14 cellular contexts compared by ENCODE assay signal in genomic region chr3:42101481-42101880, GRCh38. TPM values are rescaled to one million over a fixed set of nuclear protein-coding genes. Genes with fewer than 3 reads are reported as not detected.
DNase-seq lines count a peak whose midpoint lies in the region; ATAC-seq, FAIRE-seq and TF ChIP-seq lines count a peak whose summit lies in the region.
"Had no signal": no experiment of that assay in that cellular context is flagged by ENCODE, and none has a peak within 500 bp of the region (broad histone marks: within the 10 kb centered on the region; RNA-seq: fewer than 3 reads in every experiment).

No MANE protein-coding gene starts in this region.

- WGBS in H9 (ENCODE audit: extremely low coverage, insufficient read length, low lambda C conversion rate), result no CpG with 5 or more reads among the region's 1 CpG

- no peak overlapping the region for H3K14ac ChIP-seq in H9 (ENCODE audit: insufficient read depth, low read length)

- ATAC-seq in left lobe of liver, result peak; percentile 5
- ATAC-seq: naive thymus-derived CD8-positive, alpha-beta T cell; SK-N-SH treated with all-trans-retinoic acid at 6 μM for 48 hours had no signal

- H3K23ac ChIP-seq in H9 (ENCODE audit: insufficient read length, low read depth, low read length), result no peak overlapping the region

- no peak for TF ChIP-seq POLR2A in GM12892 (IDR thresholded peaks at IDR 0.05; ENCODE audit: low read depth, low read length)

- H3K23me2 ChIP-seq in H9 (ENCODE audit: insufficient read length, low read depth, low read length, poor library complexity, severe bottlenecking), result no peaks in the 10 kb centered on the region

- peaks cover 18 to 29% (median 25%) of the 10 kb centered on the region in 3 experiments for H3K36me3 Mint-ChIP-seq in H9 (ENCODE audit: insufficient read depth in 1 of 3, low read depth in 3 of 3)

- no peak overlapping the region for H2BK20ac ChIP-seq in H9 (ENCODE audit: low read depth, low read length, poor library complexity, severe bottlenecking)

- no peak overlapping the region for H3K4ac ChIP-seq in H9 (ENCODE audit: low read depth, low read length)

- no peak overlapping the region for H2BK5ac ChIP-seq in H9 (ENCODE audit: insufficient read length, low read length)

- H3K27me3 ChIP-seq in H9 (ENCODE audit: insufficient read depth, low read length), result no peaks in the 10 kb centered on the region
- H3K27me3 ChIP-seq in skeletal muscle satellite cell (ENCODE audit: control insufficient read depth, insufficient read depth, low read length), result no peaks in the 10 kb centered on the region

- H3K56ac ChIP-seq in H9 (ENCODE audit: insufficient read length, low read depth, low read length), result no peak overlapping the region

- no peak overlapping the region for H3K18ac ChIP-seq in H9 (ENCODE audit: insufficient read length, low read depth, low read length)

- no peaks in the 10 kb centered on the region for H3K79me1 ChIP-seq in H9 (ENCODE audit: insufficient read depth, low read depth, low read length, poor library complexity, severe bottlenecking)

- no peak overlapping the region for H2AFZ ChIP-seq in H9 (ENCODE audit: low read length)

- no peak overlapping the region for H2BK15ac ChIP-seq in H9 (ENCODE audit: low read depth, low read length)

- in situ Hi-C loops in GM13977 (cut with MboI; ENCODE audit: low pct_unique_long_range_greater_than_20kb, low sequenced_read_pairs, unreplicated experiment), result loop anchor here (25.0 kb wide), 1 partner anchor 336 kb away; no protein-coding TSS in a partner anchor

- no peak overlapping the region for H2BK12ac ChIP-seq in H9 (ENCODE audit: insufficient read length, low read depth, low read length)

- H3K79me2 ChIP-seq in H9 (ENCODE audit: insufficient read depth, low read length), result no peaks in the 10 kb centered on the region; the same call in 1 of the 2 replicates

- H3K4me3 Mint-ChIP-seq in H9, result no peak overlapping the region
- H3K4me3 Mint-ChIP-seq: naive thymus-derived CD8-positive, alpha-beta T cell had no signal

- no peaks in the 10 kb centered on the region for H3K27me3 Mint-ChIP-seq in H9 (ENCODE audit: low read depth)
- H3K27me3 Mint-ChIP-seq: naive thymus-derived CD8-positive, alpha-beta T cell had no signal

- FAIRE-seq in GM12892 (lab: Jason Lieb, UNC), result no peak
- FAIRE-seq in RCC 7860 (lab: Jason Lieb, UNC), result no peak

- no peak overlapping the region for H3K27ac ChIP-seq in H9 (ENCODE audit: insufficient read length, low read depth, low read length)

- no peak overlapping the region for H4K91ac ChIP-seq in H9 (ENCODE audit: insufficient read length, low read depth, low read length)

- H3K9me3 ChIP-seq in H9 (ENCODE audit: control insufficient read depth, low read depth, low read length), result no peaks in the 10 kb centered on the region
- no peaks in the 10 kb centered on the region for H3K9me3 ChIP-seq in skeletal muscle satellite cell (replicated peaks; ENCODE audit: low read length)

- no peak overlapping the region for H4K5ac ChIP-seq in H9 (ENCODE audit: insufficient read length, low read depth, low read length)

- H3K27ac Mint-ChIP-seq in H9, result peak overlapping the region in 2 of 3 experiments; percentile 45 to 85; a peak in 2 of 7 replicates
- H3K27ac Mint-ChIP-seq: naive thymus-derived CD8-positive, alpha-beta T cell had no signal

- no peak overlapping the region for H4K8ac ChIP-seq in H9 (replicated peaks; ENCODE audit: insufficient read length, low read depth, low read length)

- TF ChIP-seq CTCF in H9 (conservative IDR thresholded peaks at IDR 0.05) (no peak), GM13977 (IDR thresholded peaks at IDR 0.05; ENCODE audit: extremely low read depth, insufficient read depth, missing control alignments) (no peak)

- H3K4me2 ChIP-seq in H9 (ENCODE audit: insufficient read depth, insufficient read length, low read length), result no peak overlapping the region
- H3K4me2 ChIP-seq in skeletal muscle satellite cell (ENCODE audit: low read length), result peak overlapping the region; percentile 5

- no peaks in the 10 kb centered on the region for H3K4me1 ChIP-seq in H9 (ENCODE audit: insufficient read depth, low read length)
- peaks cover 41% of the 10 kb centered on the region for H3K4me1 ChIP-seq in skeletal muscle satellite cell (ENCODE audit: control insufficient read depth, insufficient read depth, low read length)

- H3K4me3 ChIP-seq in skeletal muscle satellite cell (ENCODE audit: low read length), result no peak overlapping the region

- DNase-seq in H9 (no peak), dermis blood vessel endothelial cell (peak; percentile 29), left lobe of liver (ENCODE audit: low spot score) (no peak), GM12892 (ENCODE audit: insufficient read length) (no peak), GM13977 (ENCODE audit: low spot score) (no peak), RCC 7860 (ENCODE audit: low spot score) (no peak), GM19240 (ENCODE audit: insufficient read length, low spot score) (no peak)
- DNase-seq: activated T-cell treated with anti-CD3 and anti-CD28 coated beads for 4 hours; DMS 273 treated with DMSO at 0.1 percent for 48 hours; naive thymus-derived CD8-positive, alpha-beta T cell; NCI-H1694; NK-92 treated with Interleukin-12 subunit alpha and Interleukin-12 subunit beta, amount 100 ng/mL, for 24 hours had no signal

- H3T11ph ChIP-seq in H9 (ENCODE audit: low read length), result no peak overlapping the region

- H3K36me3 ChIP-seq in skeletal muscle satellite cell (ENCODE audit: insufficient read depth, low read length), result no peaks in the 10 kb centered on the region

- H3K9me3 Mint-ChIP-seq in H9, result peaks cover 10 to 19% of the 10 kb centered on the region in 2 experiments

- no peak overlapping the region for H2AK5ac ChIP-seq in H9 (ENCODE audit: insufficient read length, low read length)

- no peak overlapping the region for H3K9ac ChIP-seq in H9 (ENCODE audit: extremely low read depth, insufficient read length, low read length)
- no peak overlapping the region for H3K9ac ChIP-seq in skeletal muscle satellite cell (ENCODE audit: low read depth, low read length)

- H4K20me1 ChIP-seq in H9 (ENCODE audit: control insufficient read depth, insufficient read depth, insufficient read length), result no peaks in the 10 kb centered on the region

- no peak overlapping the region for H2BK120ac ChIP-seq in H9 (ENCODE audit: low read depth, low read length, poor library complexity, severe bottlenecking)

- H3K4me1 Mint-ChIP-seq in H9, result peaks cover 16 to 24% of the 10 kb centered on the region in 2 experiments

RNA-seq across cellular contexts. Expression of gene TRAK1, which starts 10.3 kb away (rescaled TPM):
- total RNA-seq in H9 (2021) (30.6 and 34.2 TPM in 2 replicates), dermis blood vessel endothelial cell (52.1 and 67.3 TPM in 2 replicates), left lobe of liver (11.2 TPM)
- 21.0 and 32.5 TPM in 2 replicates for total RNA-seq in skeletal muscle satellite cell (2012; rRNA removed)
- polyA plus RNA-seq in GM12892 (2012; ENCODE audit: missing spikeins), result 20.9 TPM
